ENCODE assay signal across 22 cellular contexts in genomic region chr5:9408964-9409363, GRCh38.
DNase-seq lines count a peak whose midpoint lies in the region; ATAC-seq and TF ChIP-seq lines count a peak whose summit lies in the region.
"Had no signal": no experiment of that assay in that cellular context is flagged by ENCODE, and none has a peak within 500 bp of the region (broad histone marks: within the 10 kb centered on the region; RNA-seq: fewer than 3 reads in every experiment).

No MANE protein-coding gene starts in this region.

- POLR2A ChIA-PET in WTC11 (lab: Charles Lee) = no interaction called here

- ATAC-seq in GM18861 (IDR thresholded peaks at IDR 0.05; ENCODE audit: unreplicated experiment) = peak; percentile 34
- peak; percentile 32 for ATAC-seq in HG02981 (IDR thresholded peaks at IDR 0.05; ENCODE audit: unreplicated experiment)
- ATAC-seq in HG02759 (IDR thresholded peaks at IDR 0.05; ENCODE audit: unreplicated experiment) = no peak
- ATAC-seq in WTC11 = no peak
- ATAC-seq: GM23338 had no signal

- H3K4me1 Mint-ChIP-seq in WTC11 = peaks cover 5% of the 10 kb centered on the region; the same call in 1 of the 2 replicates
- no peaks in the 10 kb centered on the region for H3K4me1 Mint-ChIP-seq in mesothelial cell of epicardium

- H3K27ac Mint-ChIP-seq in WTC11 (no peak overlapping the region), mesothelial cell of epicardium (no peak overlapping the region)
- H3K27ac Mint-ChIP-seq: activated CD4-positive, alpha-beta memory T cell treated with anti-CD3 and anti-CD28 coated beads for 36 hours had no signal

- DNase-seq in kidney tubule cell (ENCODE audit: low spot score) (peak; percentile 95), WTC11 (ENCODE audit: low spot score) (no peak), NK-92 (lab: John Stamatoyannopoulos, UW; ENCODE audit: unreplicated experiment) (no peak), mesothelial cell of epicardium (ENCODE audit: low spot score in 2 of 2, unreplicated experiment in 2 of 2) (no peak)
- DNase-seq: activated CD4-positive, alpha-beta memory T cell treated with anti-CD3 and anti-CD28 coated beads for 36 hours; brain microvascular endothelial cell; effector memory CD4-positive, alpha-beta T cell; KG1; NCI-H187; NCI-H774; OCI-M1; Right ventricle myocardium superior; stimulated activated CD4-positive, alpha-beta T cell treated with anti-CD3 and anti-CD28 coated beads, Interleukin-4, amount 100 ng/mL, for 1 hour; stimulated activated naive CD4-positive, alpha-beta T cell treated with Interleukin-2 at 50 U/mL for 16 hours; T-helper 9 cell had no signal

- H3K27me3 Mint-ChIP-seq in WTC11 (ENCODE audit: low read depth) (no peaks in the 10 kb centered on the region), mesothelial cell of epicardium (ENCODE audit: low read depth) (no peaks in the 10 kb centered on the region)
- H3K27me3 Mint-ChIP-seq: activated CD4-positive, alpha-beta memory T cell treated with anti-CD3 and anti-CD28 coated beads for 36 hours had no signal

- H3K27ac ChIP-seq in VCaP = peak overlapping the region; percentile 40
- H3K27ac ChIP-seq: brain microvascular endothelial cell, C4-2B, neutrophil had no signal

- TF ChIP-seq CTCF in VCaP (conservative IDR thresholded peaks at IDR 0.05) = no peak
- no peak for TF ChIP-seq CTCF in WTC11 (IDR thresholded peaks at IDR 0.05)
- TF ChIP-seq CTCF in mesothelial cell of epicardium (IDR thresholded peaks at IDR 0.05; ENCODE audit: unreplicated experiment) = no peak

- no peaks in the 10 kb centered on the region for H3K9me3 Mint-ChIP-seq in WTC11
- H3K9me3 Mint-ChIP-seq in mesothelial cell of epicardium = no peaks in the 10 kb centered on the region
- H3K9me3 Mint-ChIP-seq: activated CD4-positive, alpha-beta memory T cell treated with anti-CD3 and anti-CD28 coated beads for 36 hours; GM23338 had no signal

- no peaks in the 10 kb centered on the region for H3K36me3 Mint-ChIP-seq in WTC11
- no peaks in the 10 kb centered on the region for H3K36me3 Mint-ChIP-seq in mesothelial cell of epicardium
- H3K36me3 Mint-ChIP-seq: activated CD4-positive, alpha-beta memory T cell treated with anti-CD3 and anti-CD28 coated beads for 36 hours had no signal

- H3K4me3 Mint-ChIP-seq in WTC11 = no peak overlapping the region
- H3K4me3 Mint-ChIP-seq in mesothelial cell of epicardium = no peak overlapping the region
- H3K4me3 Mint-ChIP-seq: activated CD4-positive, alpha-beta memory T cell treated with anti-CD3 and anti-CD28 coated beads for 36 hours; GM23338 had no signal

- CTCF ChIA-PET in WTC11 (lab: Charles Lee) = no interaction called here

TF ChIP-seq in WTC11, 78 proteins besides CTCF, POLR2A, EP300 and RAD21:
- TF ChIP-seq, protein P1, sequence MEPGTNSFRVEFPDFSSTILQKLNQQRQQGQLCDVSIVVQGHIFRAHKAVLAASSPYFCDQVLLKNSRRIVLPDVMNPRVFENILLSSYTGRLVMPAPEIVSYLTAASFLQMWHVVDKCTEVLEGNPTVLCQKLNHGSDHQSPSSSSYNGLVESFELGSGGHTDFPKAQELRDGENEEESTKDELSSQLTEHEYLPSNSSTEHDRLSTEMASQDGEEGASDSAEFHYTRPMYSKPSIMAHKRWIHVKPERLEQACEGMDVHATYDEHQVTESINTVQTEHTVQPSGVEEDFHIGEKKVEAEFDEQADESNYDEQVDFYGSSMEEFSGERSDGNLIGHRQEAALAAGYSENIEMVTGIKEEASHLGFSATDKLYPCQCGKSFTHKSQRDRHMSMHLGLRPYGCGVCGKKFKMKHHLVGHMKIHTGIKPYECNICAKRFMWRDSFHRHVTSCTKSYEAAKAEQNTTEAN (CRISPR knock-in tag; IDR thresholded peaks at IDR 0.05) = no peak
- TF ChIP-seq, protein P2, sequence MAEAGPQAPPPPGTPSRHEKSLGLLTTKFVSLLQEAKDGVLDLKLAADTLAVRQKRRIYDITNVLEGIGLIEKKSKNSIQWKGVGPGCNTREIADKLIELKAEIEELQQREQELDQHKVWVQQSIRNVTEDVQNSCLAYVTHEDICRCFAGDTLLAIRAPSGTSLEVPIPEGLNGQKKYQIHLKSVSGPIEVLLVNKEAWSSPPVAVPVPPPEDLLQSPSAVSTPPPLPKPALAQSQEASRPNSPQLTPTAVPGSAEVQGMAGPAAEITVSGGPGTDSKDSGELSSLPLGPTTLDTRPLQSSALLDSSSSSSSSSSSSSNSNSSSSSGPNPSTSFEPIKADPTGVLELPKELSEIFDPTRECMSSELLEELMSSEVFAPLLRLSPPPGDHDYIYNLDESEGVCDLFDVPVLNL (CRISPR knock-in tag; IDR thresholded peaks at IDR 0.05; ENCODE audit: borderline replicate concordance, low read depth) = no peak
- no peak for TF ChIP-seq ATF3 (CRISPR knock-in tag; conservative IDR thresholded peaks at IDR 0.05)
- TF ChIP-seq ZNF416 (CRISPR knock-in tag; IDR thresholded peaks at IDR 0.05) = no peak
- TF ChIP-seq TEAD1 (CRISPR knock-in tag; IDR thresholded peaks at IDR 0.05) = no peak
- TF ChIP-seq ZNF425 (CRISPR knock-in tag; conservative IDR thresholded peaks at IDR 0.05) = no peak
- no peak for TF ChIP-seq SMAD4 (CRISPR knock-in tag; IDR thresholded peaks at IDR 0.05)
- no peak for TF ChIP-seq ZNF219 (CRISPR knock-in tag; IDR thresholded peaks at IDR 0.05; ENCODE audit: borderline replicate concordance)
- TF ChIP-seq IRF1 (CRISPR knock-in tag; IDR thresholded peaks at IDR 0.05) = no peak
- TF ChIP-seq OVOL2 (CRISPR knock-in tag; IDR thresholded peaks at IDR 0.05; ENCODE audit: borderline replicate concordance) = no peak
- no peak for TF ChIP-seq ZNF396 (CRISPR knock-in tag; IDR thresholded peaks at IDR 0.05; ENCODE audit: borderline replicate concordance)
- TF ChIP-seq, protein P3, sequence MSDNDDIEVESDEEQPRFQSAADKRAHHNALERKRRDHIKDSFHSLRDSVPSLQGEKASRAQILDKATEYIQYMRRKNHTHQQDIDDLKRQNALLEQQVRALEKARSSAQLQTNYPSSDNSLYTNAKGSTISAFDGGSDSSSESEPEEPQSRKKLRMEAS (CRISPR knock-in tag; IDR thresholded peaks at IDR 0.05) = no peak
- TF ChIP-seq ATF1 (CRISPR knock-in tag; IDR thresholded peaks at IDR 0.05) = no peak
- no peak for TF ChIP-seq TP53 (CRISPR knock-in tag; IDR thresholded peaks at IDR 0.05)

Comparison
In these comparisons a context has a peak if more than half of its experiments do, and no peak if none do; other contexts are left out.
1. ATAC-seq: peak in GM18861 (single experiment) and HG02981 (single experiment); none in HG02759 (single experiment) and WTC11 (single experiment).